ENCODE assay signal across 8 cellular contexts in genomic region chr4:140152760-140153418, GRCh38. TPM values are rescaled to one million over a fixed set of nuclear protein-coding genes. Genes with fewer than 3 reads are reported as not detected.
A peak's percentile ranks its signal among the peaks of the same experiment; 100 is the strongest.
DNase-seq lines count a peak whose midpoint lies in the region; ATAC-seq and TF ChIP-seq lines count a peak whose summit lies in the region.

No MANE protein-coding gene starts in this region.

- peaks cover 0 to 4% (median 0%) of the 10 kb centered on the region in 3 donors for H3K36me3 Mint-ChIP-seq in CD8-positive, alpha-beta memory T cell

- H3K9ac ChIP-seq in duodenal mucosa (ENCODE audit: low read depth in 1 of 2, low read length in 2 of 2) = peak overlapping the region; percentile 84

- H3K9me3 ChIP-seq in CD8-positive, alpha-beta memory T cell (ENCODE audit: low read length) = no peaks in the 10 kb centered on the region
- no peaks in the 10 kb centered on the region for H3K9me3 ChIP-seq in KOPT-K1 (ENCODE audit: insufficient read depth, low read length, poor library complexity, severe bottlenecking)
- no peaks in the 10 kb centered on the region for H3K9me3 ChIP-seq in duodenal mucosa (ENCODE audit: control insufficient read depth in 1 of 2, low read length in 2 of 2)
- no peaks in the 10 kb centered on the region for H3K9me3 ChIP-seq in right lobe of liver

- POLR2A ChIA-PET in CD8-positive, alpha-beta memory T cell (lab: Charles Lee) = interaction anchor here (0.6 to 1.1 kb wide), 4 partner anchors 57 to 120 kb away, joined by 3 to 4 read pairs (median 3); no protein-coding TSS in a partner anchor

- peak; percentile 3 to 60 (median 36) for DNase-seq in CD8-positive, alpha-beta memory T cell
- DNase-seq in activated CD4-positive, alpha-beta T cell treated with anti-CD3 and anti-CD28 coated beads, Interleukin-2, amount 50 U/mL, for 1 hour = peak; percentile 47
- peak; percentile 69 to 75 (median 71) for DNase-seq in right lobe of liver
- peak; percentile 42 to 47 for DNase-seq in stimulated activated CD4-positive, alpha-beta T cell treated with anti-CD3 and anti-CD28 coated beads, Interleukin-4, amount 100 ng/mL, for 4 hours

- H3K4me1 ChIP-seq in CD8-positive, alpha-beta memory T cell (ENCODE audit: insufficient read depth, low read length) = peaks cover 5% of the 10 kb centered on the region
- H3K4me1 ChIP-seq in duodenal mucosa (ENCODE audit: control insufficient read depth in 1 of 2, insufficient read depth in 2 of 2, low read length in 2 of 2) = peaks cover 3 to 17% of the 10 kb centered on the region in 2 donors
- peaks cover 4 to 28% (median 7%) of the 10 kb centered on the region in 4 donors for H3K4me1 ChIP-seq in right lobe of liver

- peaks cover 4 to 14% of the 10 kb centered on the region in 2 donors for H3K27me3 Mint-ChIP-seq in CD8-positive, alpha-beta memory T cell

- WGBS in right lobe of liver (ENCODE audit: insufficient coverage, low coverage, low lambda C conversion rate, missing lambda C conversion rate) = under 1% methylated on average over 13 of the region's 53 CpGs

- no peak overlapping the region for H3K27ac ChIP-seq in CD8-positive, alpha-beta memory T cell (ENCODE audit: low read depth, low read length)
- peak overlapping the region; percentile 94 for H3K27ac ChIP-seq in KOPT-K1 (ENCODE audit: low read depth, low read length, poor library complexity, severe bottlenecking)
- H3K27ac ChIP-seq in duodenal mucosa (ENCODE audit: low read depth, low read length) = peak overlapping the region; percentile 88
- H3K27ac ChIP-seq in right lobe of liver = peak overlapping the region; percentile 90 to 96 (median 96)

- no peaks in the 10 kb centered on the region for H3K36me3 ChIP-seq in CD8-positive, alpha-beta memory T cell (ENCODE audit: insufficient read depth, low read length)
- H3K36me3 ChIP-seq in KOPT-K1 (ENCODE audit: insufficient read depth, low read length) (no peaks in the 10 kb centered on the region), duodenal mucosa (ENCODE audit: control insufficient read depth in 1 of 2, insufficient read depth in 2 of 2, low read length in 2 of 2) (no peaks in the 10 kb centered on the region), right lobe of liver (no peaks in the 10 kb centered on the region)

- CTCF ChIA-PET in CD8-positive, alpha-beta memory T cell (lab: Charles Lee) = interaction anchor here (1.2 to 1.6 kb wide), 3 partner anchors 96 to 852 kb away, joined by 3 to 4 read pairs (median 3); no protein-coding TSS in a partner anchor

- no peaks in the 10 kb centered on the region for H3K9me3 Mint-ChIP-seq in CD8-positive, alpha-beta memory T cell

- peak overlapping the region; percentile 95 for H3K4me3 ChIP-seq in CD8-positive, alpha-beta memory T cell (ENCODE audit: low read length)
- H3K4me3 ChIP-seq in duodenal mucosa (ENCODE audit: low read depth in 1 of 2, low read length in 2 of 2) = peak overlapping the region; percentile 90 to 97
- peak overlapping the region; percentile 78 to 84 (median 82) for H3K4me3 ChIP-seq in right lobe of liver

- no peak for TF ChIP-seq POLR2A in right lobe of liver (IDR thresholded peaks at IDR 0.05)
- no peak for TF ChIP-seq POLR2A in GM18505 (IDR thresholded peaks at IDR 0.05; ENCODE audit: borderline replicate concordance, extremely low read depth, insufficient read depth, insufficient read length)

- ATAC-seq in right lobe of liver (peak in 2 of 4 donors; percentile 1 to 2), GM18505 (IDR thresholded peaks at IDR 0.05; ENCODE audit: unreplicated experiment) (no peak), HG02759 (IDR thresholded peaks at IDR 0.05; ENCODE audit: unreplicated experiment) (no peak)

- no peak for TF ChIP-seq CTCF in right lobe of liver (IDR thresholded peaks at IDR 0.05)

- H3K4me3 Mint-ChIP-seq in CD8-positive, alpha-beta memory T cell = peak overlapping the region; percentile 89 to 94 (median 93)

- intact Hi-C loops in right lobe of liver (cut with DNase I) = no loop called here

- H3K4me1 Mint-ChIP-seq in CD8-positive, alpha-beta memory T cell = peaks cover 25 to 61% (median 58%) of the 10 kb centered on the region in 3 donors

- H3K27me3 ChIP-seq in CD8-positive, alpha-beta memory T cell (ENCODE audit: insufficient read depth, low read length, poor library complexity, severe bottlenecking) = no peaks in the 10 kb centered on the region
- H3K27me3 ChIP-seq in duodenal mucosa (ENCODE audit: control insufficient read depth in 1 of 2, insufficient read depth in 2 of 2, low read length in 2 of 2) (no peaks in the 10 kb centered on the region), right lobe of liver (no peaks in the 10 kb centered on the region)

- peak overlapping the region; percentile 46 to 91 (median 80) for H3K27ac Mint-ChIP-seq in CD8-positive, alpha-beta memory T cell

RNA-seq across cellular contexts. Expression of gene MAML3, which starts 1.1 kb away (rescaled TPM):
- total RNA-seq in CD8-positive, alpha-beta memory T cell = under 1 TPM; 0.44 to 0.57 TPM
- 0.52 TPM for polyA plus RNA-seq in CD8-positive, alpha-beta memory T cell
- 1 to 10 TPM; 2.6 to 7.8 (median 5.0) TPM for total RNA-seq in right lobe of liver
